27 cellular contexts compared by ENCODE assay signal in genomic region chr10:68837626-68838322, GRCh38. TPM values are rescaled to one million over a fixed set of nuclear protein-coding genes. Genes with fewer than 3 reads are reported as not detected.
"Had no signal": no experiment of that assay in that cellular context is flagged by ENCODE, and none has a peak within 500 bp of the region (broad histone marks: within the 10 kb centered on the region; RNA-seq: fewer than 3 reads in every experiment).

No MANE protein-coding gene starts in this region.

- H3K4me3 ChIP-seq: body of pancreas, esophagus muscularis mucosa, gastrocnemius medialis had no signal

- H3K27ac ChIP-seq: body of pancreas, esophagus muscularis mucosa, foreskin keratinocyte, gastrocnemius medialis had no signal

- H3K9me3 ChIP-seq: body of pancreas, esophagus muscularis mucosa, gastrocnemius medialis had no signal

- H3K4me1 ChIP-seq: body of pancreas, esophagus muscularis mucosa, foreskin keratinocyte, gastrocnemius medialis had no signal

- ATAC-seq: activated T-cell treated with anti-CD3 and anti-CD28 coated beads, Interleukin-2, amount 50 U/mL, for 4 hours; activated T-helper 17 cell treated with anti-CD3 and anti-CD28 coated beads, Interleukin-2, amount 50 U/mL, for 72 hours; body of pancreas; effector memory CD8-positive, alpha-beta T cell; foreskin keratinocyte; gastrocnemius medialis had no signal

- H3K36me3 ChIP-seq: esophagus muscularis mucosa, gastrocnemius medialis had no signal

- FAIRE-seq: colon had no signal

- H3K27me3 ChIP-seq: body of pancreas, esophagus muscularis mucosa, gastrocnemius medialis had no signal

- DNase-seq: activated CD4-positive, alpha-beta memory T cell treated with anti-CD3 and anti-CD28 coated beads, Interleukin-2, amount 10 ng/mL, durations not matched to agents 7 days and 5 days; activated CD4-positive, alpha-beta T cell treated with anti-CD3 and anti-CD28 coated beads for 1 hour; activated CD4-positive, alpha-beta T cell treated with anti-CD3 and anti-CD28 coated beads for 4 hours; activated CD4-positive, alpha-beta T cell treated with anti-CD3 and anti-CD28 coated beads, Interleukin-2, amount 10 ng/mL, durations not matched to agents 7 days and 5 days; activated CD4-positive, alpha-beta T cell treated with anti-CD3 and anti-CD28 coated beads, Interleukin-2, amount 50 U/mL, for 4 hours; activated effector memory CD4-positive, alpha-beta T cell treated with Interleukin-2 at 50 U/mL for 16 hours; activated gamma-delta T cell treated with Interleukin-2 at 50 U/mL for 16 hours; activated naive CD4-positive, alpha-beta T cell treated with anti-CD3 and anti-CD28 coated beads, Interleukin-2, amount 50 U/mL, for 16 hours; activated naive CD4-positive, alpha-beta T cell treated with Interleukin-2 at 50 U/mL for 16 hours; activated T-cell treated with anti-CD3 and anti-CD28 coated beads, Interleukin-2, amount 50 U/mL, for 4 hours; amygdala; aorta; body of pancreas; caudate nucleus; cortex of kidney; dermis blood vessel endothelial cell; effector CD4-positive, alpha-beta T cell; effector memory CD8-positive, alpha-beta T cell; erythroblast; foreskin keratinocyte; gastrocnemius medialis; head of caudate nucleus; T-helper 2 cell had no signal

RNA-seq across cellular contexts. Expression of gene STOX1, which starts 10.4 kb away (rescaled TPM):
- total RNA-seq: glomerular endothelial cell had no signal
- polyA plus RNA-seq: aorta had no signal
